Comparison of ENCODE assay signal across 1 cellular context in the genomic region with DNA sequence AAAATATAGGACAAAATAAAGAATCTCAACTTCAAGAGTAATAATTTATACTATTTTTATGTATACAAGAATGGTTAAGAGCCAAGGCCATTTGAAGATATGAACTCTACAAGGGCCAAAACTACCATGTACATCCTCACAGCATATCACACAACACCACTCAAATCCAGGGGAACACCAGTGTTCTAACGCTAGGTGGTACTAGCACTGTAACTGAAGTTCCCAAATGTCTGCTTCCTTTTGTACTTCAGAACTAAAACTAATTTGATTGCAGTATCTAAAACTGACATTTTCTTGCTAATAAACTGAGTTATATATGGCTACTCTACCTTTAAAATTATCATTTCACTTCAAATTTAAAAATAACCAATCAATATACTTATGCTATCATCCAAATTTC.
TF ChIP-seq lines count a peak whose summit lies in the region.

No MANE protein-coding gene starts in this region.

TF ChIP-seq in HepG2, 621 proteins besides CTCF, POLR2A, EP300 and RAD21:
- TF ChIP-seq, protein P1, sequence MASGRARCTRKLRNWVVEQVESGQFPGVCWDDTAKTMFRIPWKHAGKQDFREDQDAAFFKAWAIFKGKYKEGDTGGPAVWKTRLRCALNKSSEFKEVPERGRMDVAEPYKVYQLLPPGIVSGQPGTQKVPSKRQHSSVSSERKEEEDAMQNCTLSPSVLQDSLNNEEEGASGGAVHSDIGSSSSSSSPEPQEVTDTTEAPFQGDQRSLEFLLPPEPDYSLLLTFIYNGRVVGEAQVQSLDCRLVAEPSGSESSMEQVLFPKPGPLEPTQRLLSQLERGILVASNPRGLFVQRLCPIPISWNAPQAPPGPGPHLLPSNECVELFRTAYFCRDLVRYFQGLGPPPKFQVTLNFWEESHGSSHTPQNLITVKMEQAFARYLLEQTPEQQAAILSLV (CRISPR knock-in tag; IDR thresholded peaks at IDR 0.05; ENCODE audit: borderline replicate concordance) = no peak
- TF ChIP-seq, protein P2, sequence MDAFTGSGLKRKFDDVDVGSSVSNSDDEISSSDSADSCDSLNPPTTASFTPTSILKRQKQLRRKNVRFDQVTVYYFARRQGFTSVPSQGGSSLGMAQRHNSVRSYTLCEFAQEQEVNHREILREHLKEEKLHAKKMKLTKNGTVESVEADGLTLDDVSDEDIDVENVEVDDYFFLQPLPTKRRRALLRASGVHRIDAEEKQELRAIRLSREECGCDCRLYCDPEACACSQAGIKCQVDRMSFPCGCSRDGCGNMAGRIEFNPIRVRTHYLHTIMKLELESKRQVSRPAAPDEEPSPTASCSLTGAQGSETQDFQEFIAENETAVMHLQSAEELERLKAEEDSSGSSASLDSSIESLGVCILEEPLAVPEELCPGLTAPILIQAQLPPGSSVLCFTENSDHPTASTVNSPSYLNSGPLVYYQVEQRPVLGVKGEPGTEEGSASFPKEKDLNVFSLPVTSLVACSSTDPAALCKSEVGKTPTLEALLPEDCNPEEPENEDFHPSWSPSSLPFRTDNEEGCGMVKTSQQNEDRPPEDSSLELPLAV (CRISPR knock-in tag; conservative IDR thresholded peaks at IDR 0.05; ENCODE audit: low read depth) = no peak
- TF ChIP-seq ZNF337 (CRISPR knock-in tag; IDR thresholded peaks at IDR 0.05; ENCODE audit: borderline replicate concordance, low read depth) (no peak), EZH2 (conservative IDR thresholded peaks at IDR 0.05; ENCODE audit: low read depth, low read length) (no peak), ZFP36L2 (CRISPR knock-in tag; IDR thresholded peaks at IDR 0.05) (no peak), BRD4 (CRISPR knock-in tag; IDR thresholded peaks at IDR 0.05) (no peak), ZNF354B (CRISPR knock-in tag; IDR thresholded peaks at IDR 0.05) (no peak), NCOA2 (CRISPR knock-in tag; IDR thresholded peaks at IDR 0.05) (no peak), KLF16 (CRISPR knock-in tag; IDR thresholded peaks at IDR 0.05) (no peak), ASH2L (IDR thresholded peaks at IDR 0.05; ENCODE audit: insufficient read length, low read depth, low read length) (no peak), HIVEP1 (CRISPR knock-in tag; IDR thresholded peaks at IDR 0.05) (no peak), MEIS1 (CRISPR knock-in tag; IDR thresholded peaks at IDR 0.05; ENCODE audit: borderline replicate concordance) (no peak), SNRNP70 (IDR thresholded peaks at IDR 0.05; ENCODE audit: low read depth, low read length) (no peak)
- TF ChIP-seq, protein P3, sequence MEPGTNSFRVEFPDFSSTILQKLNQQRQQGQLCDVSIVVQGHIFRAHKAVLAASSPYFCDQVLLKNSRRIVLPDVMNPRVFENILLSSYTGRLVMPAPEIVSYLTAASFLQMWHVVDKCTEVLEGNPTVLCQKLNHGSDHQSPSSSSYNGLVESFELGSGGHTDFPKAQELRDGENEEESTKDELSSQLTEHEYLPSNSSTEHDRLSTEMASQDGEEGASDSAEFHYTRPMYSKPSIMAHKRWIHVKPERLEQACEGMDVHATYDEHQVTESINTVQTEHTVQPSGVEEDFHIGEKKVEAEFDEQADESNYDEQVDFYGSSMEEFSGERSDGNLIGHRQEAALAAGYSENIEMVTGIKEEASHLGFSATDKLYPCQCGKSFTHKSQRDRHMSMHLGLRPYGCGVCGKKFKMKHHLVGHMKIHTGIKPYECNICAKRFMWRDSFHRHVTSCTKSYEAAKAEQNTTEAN (CRISPR knock-in tag; conservative IDR thresholded peaks at IDR 0.05) = no peak
- TF ChIP-seq, protein P4, sequence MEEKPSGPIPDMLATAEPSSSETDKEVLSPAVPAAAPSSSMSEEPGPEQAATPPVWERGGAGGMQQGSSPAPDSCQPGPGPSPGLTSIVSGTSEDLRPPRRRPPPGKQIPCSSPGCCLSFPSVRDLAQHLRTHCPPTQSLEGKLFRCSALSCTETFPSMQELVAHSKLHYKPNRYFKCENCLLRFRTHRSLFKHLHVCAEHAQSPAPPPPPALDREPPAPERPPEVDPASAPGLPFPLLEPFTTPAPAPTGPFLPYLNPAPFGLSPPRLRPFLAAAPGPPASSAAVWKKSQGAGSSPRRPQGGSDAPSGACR (CRISPR knock-in tag; IDR thresholded peaks at IDR 0.05) = no peak
- TF ChIP-seq, protein P5, sequence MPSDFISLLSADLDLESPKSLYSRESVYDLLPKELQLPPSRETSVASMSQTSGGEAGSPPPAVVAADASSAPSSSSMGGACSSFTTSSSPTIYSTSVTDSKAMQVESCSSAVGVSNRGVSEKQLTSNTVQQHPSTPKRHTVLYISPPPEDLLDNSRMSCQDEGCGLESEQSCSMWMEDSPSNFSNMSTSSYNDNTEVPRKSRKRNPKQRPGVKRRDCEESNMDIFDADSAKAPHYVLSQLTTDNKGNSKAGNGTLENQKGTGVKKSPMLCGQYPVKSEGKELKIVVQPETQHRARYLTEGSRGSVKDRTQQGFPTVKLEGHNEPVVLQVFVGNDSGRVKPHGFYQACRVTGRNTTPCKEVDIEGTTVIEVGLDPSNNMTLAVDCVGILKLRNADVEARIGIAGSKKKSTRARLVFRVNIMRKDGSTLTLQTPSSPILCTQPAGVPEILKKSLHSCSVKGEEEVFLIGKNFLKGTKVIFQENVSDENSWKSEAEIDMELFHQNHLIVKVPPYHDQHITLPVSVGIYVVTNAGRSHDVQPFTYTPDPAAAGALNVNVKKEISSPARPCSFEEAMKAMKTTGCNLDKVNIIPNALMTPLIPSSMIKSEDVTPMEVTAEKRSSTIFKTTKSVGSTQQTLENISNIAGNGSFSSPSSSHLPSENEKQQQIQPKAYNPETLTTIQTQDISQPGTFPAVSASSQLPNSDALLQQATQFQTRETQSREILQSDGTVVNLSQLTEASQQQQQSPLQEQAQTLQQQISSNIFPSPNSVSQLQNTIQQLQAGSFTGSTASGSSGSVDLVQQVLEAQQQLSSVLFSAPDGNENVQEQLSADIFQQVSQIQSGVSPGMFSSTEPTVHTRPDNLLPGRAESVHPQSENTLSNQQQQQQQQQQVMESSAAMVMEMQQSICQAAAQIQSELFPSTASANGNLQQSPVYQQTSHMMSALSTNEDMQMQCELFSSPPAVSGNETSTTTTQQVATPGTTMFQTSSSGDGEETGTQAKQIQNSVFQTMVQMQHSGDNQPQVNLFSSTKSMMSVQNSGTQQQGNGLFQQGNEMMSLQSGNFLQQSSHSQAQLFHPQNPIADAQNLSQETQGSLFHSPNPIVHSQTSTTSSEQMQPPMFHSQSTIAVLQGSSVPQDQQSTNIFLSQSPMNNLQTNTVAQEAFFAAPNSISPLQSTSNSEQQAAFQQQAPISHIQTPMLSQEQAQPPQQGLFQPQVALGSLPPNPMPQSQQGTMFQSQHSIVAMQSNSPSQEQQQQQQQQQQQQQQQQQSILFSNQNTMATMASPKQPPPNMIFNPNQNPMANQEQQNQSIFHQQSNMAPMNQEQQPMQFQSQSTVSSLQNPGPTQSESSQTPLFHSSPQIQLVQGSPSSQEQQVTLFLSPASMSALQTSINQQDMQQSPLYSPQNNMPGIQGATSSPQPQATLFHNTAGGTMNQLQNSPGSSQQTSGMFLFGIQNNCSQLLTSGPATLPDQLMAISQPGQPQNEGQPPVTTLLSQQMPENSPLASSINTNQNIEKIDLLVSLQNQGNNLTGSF (CRISPR knock-in tag; IDR thresholded peaks at IDR 0.05) = no peak
- TF ChIP-seq, protein P6, sequence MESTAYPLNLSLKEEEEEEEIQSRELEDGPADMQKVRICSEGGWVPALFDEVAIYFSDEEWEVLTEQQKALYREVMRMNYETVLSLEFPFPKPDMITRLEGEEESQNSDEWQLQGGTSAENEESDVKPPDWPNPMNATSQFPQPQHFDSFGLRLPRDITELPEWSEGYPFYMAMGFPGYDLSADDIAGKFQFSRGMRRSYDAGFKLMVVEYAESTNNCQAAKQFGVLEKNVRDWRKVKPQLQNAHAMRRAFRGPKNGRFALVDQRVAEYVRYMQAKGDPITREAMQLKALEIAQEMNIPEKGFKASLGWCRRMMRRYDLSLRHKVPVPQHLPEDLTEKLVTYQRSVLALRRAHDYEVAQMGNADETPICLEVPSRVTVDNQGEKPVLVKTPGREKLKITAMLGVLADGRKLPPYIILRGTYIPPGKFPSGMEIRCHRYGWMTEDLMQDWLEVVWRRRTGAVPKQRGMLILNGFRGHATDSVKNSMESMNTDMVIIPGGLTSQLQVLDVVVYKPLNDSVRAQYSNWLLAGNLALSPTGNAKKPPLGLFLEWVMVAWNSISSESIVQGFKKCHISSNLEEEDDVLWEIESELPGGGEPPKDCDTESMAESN (CRISPR knock-in tag; conservative IDR thresholded peaks at IDR 0.05) = no peak
- TF ChIP-seq, protein P7, sequence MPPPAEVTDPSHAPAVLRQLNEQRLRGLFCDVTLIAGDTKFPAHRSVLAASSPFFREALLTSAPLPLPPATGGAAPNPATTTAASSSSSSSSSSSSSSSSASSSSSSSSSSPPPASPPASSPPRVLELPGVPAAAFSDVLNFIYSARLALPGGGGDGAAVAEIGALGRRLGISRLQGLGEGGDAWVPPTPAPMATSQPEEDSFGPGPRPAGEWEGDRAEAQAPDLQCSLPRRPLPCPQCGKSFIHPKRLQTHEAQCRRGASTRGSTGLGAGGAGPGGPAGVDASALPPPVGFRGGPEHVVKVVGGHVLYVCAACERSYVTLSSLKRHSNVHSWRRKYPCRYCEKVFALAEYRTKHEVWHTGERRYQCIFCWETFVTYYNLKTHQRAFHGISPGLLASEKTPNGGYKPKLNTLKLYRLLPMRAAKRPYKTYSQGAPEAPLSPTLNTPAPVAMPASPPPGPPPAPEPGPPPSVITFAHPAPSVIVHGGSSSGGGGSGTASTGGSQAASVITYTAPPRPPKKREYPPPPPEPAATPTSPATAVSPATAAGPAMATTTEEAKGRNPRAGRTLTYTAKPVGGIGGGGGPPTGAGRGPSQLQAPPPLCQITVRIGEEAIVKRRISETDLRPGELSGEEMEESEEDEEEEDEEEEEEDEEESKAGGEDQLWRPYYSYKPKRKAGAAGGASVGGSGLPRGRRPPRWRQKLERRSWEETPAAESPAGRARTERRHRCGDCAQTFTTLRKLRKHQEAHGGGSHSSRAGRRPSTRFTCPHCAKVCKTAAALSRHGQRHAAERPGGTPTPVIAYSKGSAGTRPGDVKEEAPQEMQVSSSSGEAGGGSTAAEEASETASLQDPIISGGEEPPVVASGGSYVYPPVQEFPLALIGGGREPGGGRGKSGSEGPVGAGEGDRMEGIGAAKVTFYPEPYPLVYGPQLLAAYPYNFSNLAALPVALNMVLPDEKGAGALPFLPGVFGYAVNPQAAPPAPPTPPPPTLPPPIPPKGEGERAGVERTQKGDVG (CRISPR knock-in tag; IDR thresholded peaks at IDR 0.05; ENCODE audit: borderline replicate concordance) = no peak
- TF ChIP-seq, protein P8, sequence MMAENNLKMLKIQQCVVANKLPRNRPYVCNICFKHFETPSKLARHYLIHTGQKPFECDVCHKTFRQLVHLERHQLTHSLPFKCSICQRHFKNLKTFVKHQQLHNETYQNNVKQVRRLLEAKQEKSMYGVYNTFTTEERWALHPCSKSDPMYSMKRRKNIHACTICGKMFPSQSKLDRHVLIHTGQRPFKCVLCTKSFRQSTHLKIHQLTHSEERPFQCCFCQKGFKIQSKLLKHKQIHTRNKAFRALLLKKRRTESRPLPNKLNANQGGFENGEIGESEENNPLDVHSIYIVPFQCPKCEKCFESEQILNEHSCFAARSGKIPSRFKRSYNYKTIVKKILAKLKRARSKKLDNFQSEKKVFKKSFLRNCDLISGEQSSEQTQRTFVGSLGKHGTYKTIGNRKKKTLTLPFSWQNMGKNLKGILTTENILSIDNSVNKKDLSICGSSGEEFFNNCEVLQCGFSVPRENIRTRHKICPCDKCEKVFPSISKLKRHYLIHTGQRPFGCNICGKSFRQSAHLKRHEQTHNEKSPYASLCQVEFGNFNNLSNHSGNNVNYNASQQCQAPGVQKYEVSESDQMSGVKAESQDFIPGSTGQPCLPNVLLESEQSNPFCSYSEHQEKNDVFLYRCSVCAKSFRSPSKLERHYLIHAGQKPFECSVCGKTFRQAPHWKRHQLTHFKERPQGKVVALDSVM (CRISPR knock-in tag; IDR thresholded peaks at IDR 0.05) = no peak
- TF ChIP-seq, protein P9, sequence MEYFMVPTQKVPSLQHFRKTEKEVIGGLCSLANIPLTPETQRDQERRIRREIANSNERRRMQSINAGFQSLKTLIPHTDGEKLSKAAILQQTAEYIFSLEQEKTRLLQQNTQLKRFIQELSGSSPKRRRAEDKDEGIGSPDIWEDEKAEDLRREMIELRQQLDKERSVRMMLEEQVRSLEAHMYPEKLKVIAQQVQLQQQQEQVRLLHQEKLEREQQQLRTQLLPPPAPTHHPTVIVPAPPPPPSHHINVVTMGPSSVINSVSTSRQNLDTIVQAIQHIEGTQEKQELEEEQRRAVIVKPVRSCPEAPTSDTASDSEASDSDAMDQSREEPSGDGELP (IDR thresholded peaks at IDR 0.05; ENCODE audit: borderline replicate concordance, low read depth) = no peak
